Comparison of ENCODE assay signal across 11 cellular contexts in the genomic region with DNA sequence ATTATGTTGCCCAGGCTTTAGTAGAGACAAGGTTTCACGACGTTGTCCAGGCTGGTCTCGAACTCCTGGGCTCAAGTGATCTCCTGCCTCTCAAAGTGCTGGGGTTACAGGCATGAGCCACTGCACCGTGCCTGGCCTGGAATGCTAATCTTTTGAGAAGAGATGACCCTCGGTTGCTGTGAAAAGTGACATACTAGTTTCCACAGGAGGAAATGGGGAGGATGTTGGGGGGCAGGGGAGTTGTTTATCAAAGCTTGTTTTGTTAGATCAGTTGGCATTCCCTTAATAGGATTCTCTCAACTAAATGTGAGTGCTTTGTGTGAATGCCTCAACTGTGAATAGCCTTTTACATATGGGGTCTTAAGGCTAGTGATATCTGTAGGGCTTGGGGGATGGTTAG. TPM values are rescaled to one million over a fixed set of nuclear protein-coding genes. Genes with fewer than 3 reads are reported as not detected.
A peak's percentile ranks its signal among the peaks of the same experiment; 100 is the strongest.
DNase-seq lines count a peak whose midpoint lies in the region; ATAC-seq, FAIRE-seq and TF ChIP-seq lines count a peak whose summit lies in the region.
"Had no signal": no experiment of that assay in that cellular context is flagged by ENCODE, and none has a peak within 500 bp of the region (broad histone marks: within the 10 kb centered on the region; RNA-seq: fewer than 3 reads in every experiment).

No MANE protein-coding gene starts in this region.

- SMC1A ChIA-PET in GM12878 (lab: Charles Lee; ENCODE audit: uncharacterized antibody, unreplicated experiment) = interaction anchor here (0.6 to 9.9 kb wide), 10 partner anchors 9 to 113 kb away, joined by 3 to 136 read pairs (median 6); partner anchors contain the start of genes MATR3 and MZB1

- no TSS peak for BruUV-seq in GM12878 (replicated peaks; lab: Mats Ljungman, UMichigan)

- in situ Hi-C loops in GM12878 (cut with MboI) = no loop called here
- in situ Hi-C loops in gastrocnemius medialis (cut with MboI; ENCODE audit: low sequenced_read_pairs in 4 of 4) = no loop called here

- no peak for TF ChIP-seq RAD21 in GM12878 (IDR thresholded peaks at IDR 0.05; ENCODE audit: insufficient read depth, low read depth, low read length)

- intact Hi-C loops in GM12878 (cut with micrococcal nuclease; ENCODE audit: unreplicated experiment) (loop anchor here (5.0 kb wide), 1 partner anchor 250 kb away; no protein-coding TSS in a partner anchor), gastrocnemius medialis (cut with DNase I; ENCODE audit: low total_unique reads) (no loop called here)

- peak overlapping the region; percentile 6 for H3K27ac Mint-ChIP-seq in activated CD4-positive, alpha-beta T cell treated with anti-CD3 and anti-CD28 coated beads, Interleukin-2, amount 10 ng/mL, durations not matched to agents 7 days and 5 days

- TF ChIP-seq POLR2A in GM12878 (IDR thresholded peaks at IDR 0.05; ENCODE audit: low read depth, low read length) (no peak), gastrocnemius medialis (IDR thresholded peaks at IDR 0.05) (no peak)

- H3K4me1 Mint-ChIP-seq in activated CD4-positive, alpha-beta T cell treated with anti-CD3 and anti-CD28 coated beads, Interleukin-2, amount 10 ng/mL, durations not matched to agents 7 days and 5 days = peaks cover 61% of the 10 kb centered on the region

- ATAC-seq in GM12878 (no peak), gastrocnemius medialis (no peak), HG02884 (IDR thresholded peaks at IDR 0.05; ENCODE audit: unreplicated experiment) (no peak), GM18909 (IDR thresholded peaks at IDR 0.05; ENCODE audit: poor library complexity, unreplicated experiment) (no peak), GM21619 (IDR thresholded peaks at IDR 0.05; ENCODE audit: unreplicated experiment) (no peak)
- ATAC-seq: left lobe of liver had no signal

- no peaks in the 10 kb centered on the region for H3K27me3 Mint-ChIP-seq in activated CD4-positive, alpha-beta T cell treated with anti-CD3 and anti-CD28 coated beads, Interleukin-2, amount 10 ng/mL, durations not matched to agents 7 days and 5 days

- POLR2A ChIA-PET in activated CD4-positive, alpha-beta T cell treated with anti-CD3 and anti-CD28 coated beads, Interleukin-2, amount 10 ng/mL, durations not matched to agents 7 days and 5 days (lab: Charles Lee) = no interaction called here
- POLR2A ChIA-PET in GM12878 (lab: Charles Lee) = interaction anchor here (0.5 to 3.0 kb wide), 9 partner anchors 9 to 324 kb away, joined by 3 to 19 read pairs (median 7); partner anchors contain the start of genes MATR3 and PAIP2

- peak; percentile 13 for FAIRE-seq in GM12878 (lab: Jason Lieb, UNC)

- peaks cover 38% of the 10 kb centered on the region for H3K36me3 Mint-ChIP-seq in activated CD4-positive, alpha-beta T cell treated with anti-CD3 and anti-CD28 coated beads, Interleukin-2, amount 10 ng/mL, durations not matched to agents 7 days and 5 days (ENCODE audit: low read depth)

- no peak overlapping the region for H3K4me3 Mint-ChIP-seq in activated CD4-positive, alpha-beta T cell treated with anti-CD3 and anti-CD28 coated beads, Interleukin-2, amount 10 ng/mL, durations not matched to agents 7 days and 5 days

- H3K9ac ChIP-seq in GM12878 (ENCODE audit: control insufficient read depth, insufficient read depth, low read length) = peak overlapping the region; percentile 95

- H3K4me3 ChIP-seq in LNCaP clone FGC (ENCODE audit: low read depth, low read length) = peak overlapping the region; percentile 98; the same call in 1 of the 2 replicates
- peak overlapping the region; percentile 82 for H3K4me3 ChIP-seq in GM12878
- H3K4me3 ChIP-seq in gastrocnemius medialis = no peak overlapping the region
- H3K4me3 ChIP-seq: sigmoid colon had no signal

- H3K27ac ChIP-seq in GM12878 (ENCODE audit: control insufficient read depth, insufficient read depth) = peak overlapping the region; percentile 64
- peak overlapping the region; percentile 92 to 98 (median 97) for H3K27ac ChIP-seq in gastrocnemius medialis
- H3K27ac ChIP-seq: sigmoid colon had no signal

- RAD21 ChIA-PET in GM12878 (lab: Charles Lee; ENCODE audit: unreplicated experiment) = interaction anchor here (0.6 to 4.4 kb wide), 9 partner anchors 9 to 130 kb away, joined by 3 to 31 read pairs (median 7); partner anchors contain the start of genes MATR3 and MZB1

- no peaks in the 10 kb centered on the region; the same call in 1 of the 2 replicates for H4K20me1 ChIP-seq in GM12878 (ENCODE audit: control insufficient read depth, insufficient read depth)

- CTCF ChIA-PET in activated CD4-positive, alpha-beta T cell treated with anti-CD3 and anti-CD28 coated beads, Interleukin-2, amount 10 ng/mL, durations not matched to agents 7 days and 5 days (lab: Charles Lee) = interaction anchor here (0.6 to 1.6 kb wide), 7 partner anchors 9 to 924 kb away, joined by 3 to 4 read pairs (median 3); no protein-coding TSS in a partner anchor
- CTCF ChIA-PET in GM12878 (lab: Yijun Ruan, JAX) = interaction anchor here (0.7 to 5.9 kb wide), 8 partner anchors 9 to 452 kb away, joined by 3 to 47 read pairs (median 5); partner anchors contain the start of gene MATR3

- H3K36me3 ChIP-seq in GM12878 (ENCODE audit: control insufficient read depth in 2 of 2, insufficient read depth in 2 of 2, low read length in 1 of 2) (peaks cover 5 to 27% of the 10 kb centered on the region in 2 experiments), gastrocnemius medialis (peaks cover 0 to 26% of the 10 kb centered on the region in 2 donors)

- TF ChIP-seq EP300 in GM12878 (IDR thresholded peaks at IDR 0.05; ENCODE audit: borderline replicate concordance in 1 of 2, control insufficient read depth in 1 of 2, low read depth in 2 of 2, low read length in 2 of 2) = no peak

- H3K27me3 ChIP-seq in GM12878 (replicated peaks in 1 of 2; ENCODE audit: control insufficient read depth in 2 of 2, insufficient read depth in 2 of 2, low read length in 1 of 2) (no peaks in the 10 kb centered on the region), gastrocnemius medialis (no peaks in the 10 kb centered on the region)
- H3K27me3 ChIP-seq: sigmoid colon had no signal

- H3K9me3 ChIP-seq in GM12878 (replicated peaks; ENCODE audit: control insufficient read depth, insufficient read depth, low read length) (no peaks in the 10 kb centered on the region), gastrocnemius medialis (no peaks in the 10 kb centered on the region)
- H3K9me3 ChIP-seq: sigmoid colon had no signal

- H3K4me2 ChIP-seq in GM12878 (ENCODE audit: control insufficient read depth, insufficient read depth) = peak overlapping the region; percentile 93

- TF ChIP-seq CTCF in LNCaP clone FGC (IDR thresholded peaks at IDR 0.05; ENCODE audit: control insufficient read depth, extremely low read depth, insufficient read depth) (no peak), GM12878 (IDR thresholded peaks at IDR 0.05 in 2 of 3, conservative IDR thresholded peaks at IDR 0.05 in 1 of 3; ENCODE audit: control insufficient read depth in 2 of 3, extremely low read depth in 1 of 3, insufficient read depth in 1 of 3, low read depth in 3 of 3, low read length in 3 of 3) (no peak), gastrocnemius medialis (IDR thresholded peaks at IDR 0.05 in 4 of 5, conservative IDR thresholded peaks at IDR 0.05 in 1 of 5) (no peak)

- no peaks in the 10 kb centered on the region for H3K9me3 Mint-ChIP-seq in activated CD4-positive, alpha-beta T cell treated with anti-CD3 and anti-CD28 coated beads, Interleukin-2, amount 10 ng/mL, durations not matched to agents 7 days and 5 days

- peaks cover 73% of the 10 kb centered on the region for H3K79me2 ChIP-seq in GM12878 (ENCODE audit: control insufficient read depth, insufficient read depth, low read length)

- H3K4me1 ChIP-seq in GM12878 (ENCODE audit: control insufficient read depth, insufficient read depth, low read length) = peaks cover 32% of the 10 kb centered on the region
- H3K4me1 ChIP-seq in gastrocnemius medialis = peaks cover 80 to 82% of the 10 kb centered on the region in 2 donors

- 0% methylated on average over 5 of the region's 5 CpGs for WGBS in GM12878 (ENCODE audit: insufficient coverage, insufficient replicate concordance, low lambda C conversion rate, missing lambda C conversion rate)

- DNase-seq in activated CD4-positive, alpha-beta T cell treated with anti-CD3 and anti-CD28 coated beads, Interleukin-2, amount 10 ng/mL, durations not matched to agents 7 days and 5 days = no peak
- DNase-seq in activated CD4-positive, alpha-beta T cell treated with anti-CD3 and anti-CD28 coated beads for 4 hours = no peak
- DNase-seq in LNCaP clone FGC (ENCODE audit: low read depth) (no peak), GM12878 (ENCODE audit: low read depth, low spot score) (no peak), gastrocnemius medialis (no peak)
- DNase-seq: NCI-H2029 treated with DMSO at 0.1 percent for 48 hours, sigmoid colon had no signal

- no peak overlapping the region; the same call in 1 of the 2 replicates for H2AFZ ChIP-seq in GM12878 (ENCODE audit: control insufficient read depth, low read depth, low read length)

TF ChIP-seq in GM12878, 131 proteins besides CTCF, POLR2A, EP300 and RAD21:
- TF ChIP-seq POLR2AphosphoS5 (IDR thresholded peaks at IDR 0.05; ENCODE audit: low read length) = no peak
- TF ChIP-seq RAD51 (IDR thresholded peaks at IDR 0.05) = no peak
- no peak for TF ChIP-seq TBL1XR1 (IDR thresholded peaks at IDR 0.05; ENCODE audit: low read depth, low read length)

RNA-seq across cellular contexts. Expression of gene MATR3, which starts 16.4 kb away (rescaled TPM):
- total RNA-seq in activated CD4-positive, alpha-beta T cell treated with anti-CD3 and anti-CD28 coated beads, Interleukin-2, amount 10 ng/mL, durations not matched to agents 7 days and 5 days = 100 to 1,000 TPM; 168 to 222 TPM
- total RNA-seq in GM12878 (2013; cell fraction: nucleolus; rRNA removed) = 599 and 630 TPM in 2 replicates
- 134 and 173 TPM in 2 replicates for total RNA-seq in GM12878 (2014; rRNA removed)
- total RNA-seq in GM12878 (2014; rRNA removed; fragmentation: Illumina TruSeq; extraction: Trizol) = 394 and 401 TPM in 2 replicates
- 180 and 213 TPM in 2 replicates for total RNA-seq in GM12878 (2021)
- polyA plus RNA-seq in GM12878 (2011; ENCODE audit: low read depth) = 70.2 TPM
- 230 and 407 TPM in 2 replicates for polyA plus RNA-seq in GM12878 (2011; rRNA removed)
- polyA plus RNA-seq in GM12878 (2011; cell fraction: cytosol; rRNA removed) = 102 and 125 TPM in 2 replicates
- polyA plus RNA-seq in GM12878 (2011; cell fraction: nucleus; rRNA removed) = 123 and 141 TPM in 2 replicates
- 146 and 152 TPM in 2 replicates for polyA plus RNA-seq in GM12878 (2012)
- polyA plus RNA-seq in GM12878 (2014; fragmentation: Illumina TruSeq; extraction: Trizol) = 276 and 414 TPM in 2 replicates
- polyA plus RNA-seq in GM12878 (2014; fragmentation: Nextera tagmentation; extraction: Ambion mirVana) = 100 to 1,000 TPM; 149 to 187 TPM
- polyA plus RNA-seq in GM12878 (2014; rRNA removed) = 194 and 201 TPM in 2 replicates
- 100 to 1,000 TPM; 347 to 380 TPM for polyA plus RNA-seq in GM12878 (2016; fragmentation: Nextera tagmentation; extraction: Ambion mirVana)
- 284 and 298 TPM in 2 replicates for polyA minus RNA-seq in GM12878 (2011; rRNA and poly(A)+ RNA removed)
- polyA minus RNA-seq in GM12878 (2011; cell fraction: cytosol; rRNA and poly(A)+ RNA removed) = 79.1 and 117 TPM in 2 replicates
- 110 and 161 TPM in 2 replicates for polyA minus RNA-seq in GM12878 (2011; cell fraction: nucleus; rRNA and poly(A)+ RNA removed)
- total RNA-seq in gastrocnemius medialis = 100 to 1,000 TPM; 115 to 188 (median 156) TPM

Comparison
In these comparisons a context has a peak if more than half of its experiments do, and no peak if none do; other contexts are left out.
1. H3K4me3 ChIP-seq: peak in LNCaP clone FGC (single experiment) and GM12878 (single experiment); none in gastrocnemius medialis (0 of 4).